20 cellular contexts compared by ENCODE assay signal in genomic region chr13:77384999-77385398, GRCh38. TPM values are rescaled to one million over a fixed set of nuclear protein-coding genes. Genes with fewer than 3 reads are reported as not detected.
DNase-seq lines count a peak whose midpoint lies in the region; ATAC-seq and TF ChIP-seq lines count a peak whose summit lies in the region.
"Had no signal": no experiment of that assay in that cellular context is flagged by ENCODE, and none has a peak within 500 bp of the region (broad histone marks: within the 10 kb centered on the region; RNA-seq: fewer than 3 reads in every experiment).

No MANE protein-coding gene starts in this region.

- 0 out of 4 replicates have a peak, but pooled peaks of 1 of the 2 experiments have one; percentile 15 for TF ChIP-seq EP300 in SK-N-SH (IDR thresholded peaks at IDR 0.05; ENCODE audit: borderline replicate concordance in 1 of 2, low read depth in 1 of 2, low read length in 1 of 2)

- H4K20me1 ChIP-seq in SK-N-SH (ENCODE audit: insufficient read depth) = no peaks in the 10 kb centered on the region
- H4K20me1 ChIP-seq in osteoblast (ENCODE audit: insufficient read depth, low read length) = no peaks in the 10 kb centered on the region
- H4K20me1 ChIP-seq: BLaER1 had no signal

- H3K79me2 ChIP-seq in SK-N-SH (ENCODE audit: insufficient read depth) (no peaks in the 10 kb centered on the region), osteoblast (ENCODE audit: insufficient read depth, low read length) (no peaks in the 10 kb centered on the region)

- TF ChIP-seq RAD21 in SK-N-SH (IDR thresholded peaks at IDR 0.05; ENCODE audit: low read length) = no peak

- no peaks in the 10 kb centered on the region for H3F3A ChIP-seq in SK-N-SH (replicated peaks; ENCODE audit: insufficient read depth)

- H3K4me3 ChIP-seq in SK-N-SH (ENCODE audit: low read depth in 2 of 2, low read length in 1 of 2) (no peak overlapping the region), choroid plexus epithelial cell (ENCODE audit: low read depth, low read length) (no peak overlapping the region), osteoblast (ENCODE audit: insufficient read depth, low read length) (no peak overlapping the region)
- H3K4me3 ChIP-seq in CD4-positive, alpha-beta memory T cell (ENCODE audit: low read length in 2 of 2) = no peak overlapping the region
- H3K4me3 ChIP-seq: BLaER1 had no signal

- CTCF ChIA-PET in SK-N-SH (lab: Yijun Ruan, JAX) = no interaction called here
- CTCF ChIA-PET in CD4-positive, alpha-beta memory T cell (lab: Charles Lee; ENCODE audit: partially characterized antibody) = no interaction called here

- no peak for ATAC-seq in GM21619 (IDR thresholded peaks at IDR 0.05; ENCODE audit: unreplicated experiment)
- no peak for ATAC-seq in HG03196 (IDR thresholded peaks at IDR 0.05; ENCODE audit: unreplicated experiment)
- ATAC-seq in GM21515 (IDR thresholded peaks at IDR 0.05; ENCODE audit: unreplicated experiment) = no peak
- ATAC-seq: CD8-positive, alpha-beta T cell; HepG2; PC-3 had no signal

- no peak overlapping the region for H3K4me2 ChIP-seq in SK-N-SH
- H3K4me2 ChIP-seq in osteoblast (ENCODE audit: insufficient read depth, low read length) = peak overlapping the region; percentile 7
- H3K4me2 ChIP-seq: BLaER1, KMS-11 had no signal

- DNase-seq in EL (peak; percentile 45), SK-N-SH (no peak), choroid plexus epithelial cell (ENCODE audit: low read depth) (peak; percentile 12), osteoblast (ENCODE audit: insufficient read length, low spot score, missing footprints) (no peak)
- no peak for DNase-seq in CD4-positive, alpha-beta memory T cell
- DNase-seq: CD8-positive, alpha-beta T cell; GOT3; NCI-H1417 treated with DMSO at 0.1 percent for 48 hours; NCI-H1930; NCI-H226; NCI-H524; PC-3; RPMI8226; SHP77 treated with DMSO at 0.1 percent for 48 hours had no signal

- H3K27ac Mint-ChIP-seq in CD4-positive, alpha-beta memory T cell = no peak overlapping the region
- H3K27ac Mint-ChIP-seq: CD8-positive, alpha-beta T cell had no signal

- peaks cover 2 to 5% of the 10 kb centered on the region in 2 donors for H3K27me3 Mint-ChIP-seq in CD4-positive, alpha-beta memory T cell

- H3K9me2 ChIP-seq in SK-N-SH = no peaks in the 10 kb centered on the region

- no peaks in the 10 kb centered on the region for H3K9me3 ChIP-seq in SK-N-SH
- no peaks in the 10 kb centered on the region for H3K9me3 ChIP-seq in osteoblast (ENCODE audit: low read depth, low read length)
- no peaks in the 10 kb centered on the region for H3K9me3 ChIP-seq in CD4-positive, alpha-beta memory T cell (ENCODE audit: control insufficient read depth in 1 of 2, low read length in 2 of 2)

- H3K36me3 ChIP-seq in SK-N-SH (replicated peaks in 1 of 2; ENCODE audit: control insufficient read depth in 1 of 2, insufficient read depth in 2 of 2, low read length in 1 of 2) (no peaks in the 10 kb centered on the region), osteoblast (ENCODE audit: insufficient read depth, low read length) (no peaks in the 10 kb centered on the region)
- no peaks in the 10 kb centered on the region for H3K36me3 ChIP-seq in CD4-positive, alpha-beta memory T cell (ENCODE audit: insufficient read depth, low read length)
- H3K36me3 ChIP-seq: BLaER1 had no signal

- H3K9ac ChIP-seq in SK-N-SH = no peak overlapping the region
- H3K9ac ChIP-seq: BLaER1, KMS-11 had no signal

- POLR2A ChIA-PET in SK-N-SH (lab: Yijun Ruan, JAX) = no interaction called here
- POLR2A ChIA-PET in CD4-positive, alpha-beta memory T cell (lab: Charles Lee; ENCODE audit: partially characterized antibody) = no interaction called here

- no peaks in the 10 kb centered on the region for H3K36me3 Mint-ChIP-seq in CD4-positive, alpha-beta memory T cell
- H3K36me3 Mint-ChIP-seq: CD8-positive, alpha-beta T cell had no signal

- TF ChIP-seq CTCF in SK-N-SH (IDR thresholded peaks at IDR 0.05) (no peak), choroid plexus epithelial cell (conservative IDR thresholded peaks at IDR 0.05; ENCODE audit: low read depth, low read length) (no peak), osteoblast (IDR thresholded peaks at IDR 0.05; ENCODE audit: extremely low read depth, low read depth, low read length) (no peak)

- H3K4me1 ChIP-seq in SK-N-SH (ENCODE audit: control insufficient read depth in 1 of 2, insufficient read depth in 2 of 2, low read depth in 1 of 2, low read length in 1 of 2) = no peaks in the 10 kb centered on the region; a peak in 1 of 4 replicates
- H3K4me1 ChIP-seq in osteoblast (ENCODE audit: insufficient read depth, low read length) = peaks cover 44% of the 10 kb centered on the region
- H3K4me1 ChIP-seq in CD4-positive, alpha-beta memory T cell (ENCODE audit: insufficient read depth, low read length) = no peaks in the 10 kb centered on the region

- H3K27me3 ChIP-seq in SK-N-SH (ENCODE audit: insufficient read depth) = no peaks in the 10 kb centered on the region
- H3K27me3 ChIP-seq in osteoblast (ENCODE audit: insufficient read depth, low read length) = no peaks in the 10 kb centered on the region
- H3K27me3 ChIP-seq in CD4-positive, alpha-beta memory T cell (ENCODE audit: insufficient read depth, low read length) = no peaks in the 10 kb centered on the region
- H3K27me3 ChIP-seq: BLaER1 had no signal

- intact Hi-C loops in CD4-positive, alpha-beta memory T cell (cut with micrococcal nuclease) = no loop called here

- H3K4me1 Mint-ChIP-seq in CD4-positive, alpha-beta memory T cell = peaks cover 4 to 8% (median 6%) of the 10 kb centered on the region in 4 donors

- H3K9me3 Mint-ChIP-seq in CD4-positive, alpha-beta memory T cell = peaks cover 0 to 5% (median under 1%) of the 10 kb centered on the region in 8 donors
- H3K9me3 Mint-ChIP-seq: CD8-positive, alpha-beta T cell had no signal

- H3K4me3 Mint-ChIP-seq in CD4-positive, alpha-beta memory T cell = no peak overlapping the region
- H3K4me3 Mint-ChIP-seq: CD8-positive, alpha-beta T cell had no signal

- H3K27ac ChIP-seq in SK-N-SH (ENCODE audit: low read depth in 2 of 2, low read length in 1 of 2) = peak overlapping the region in 1 of 2 experiments; percentile 65; a peak in 1 of 4 replicates
- no peak overlapping the region for H3K27ac ChIP-seq in osteoblast (ENCODE audit: low read depth, low read length)
- H3K27ac ChIP-seq in CD4-positive, alpha-beta memory T cell (ENCODE audit: low read depth, low read length) = no peak overlapping the region
- H3K27ac ChIP-seq: BLaER1, KMS-11 had no signal

- H2AFZ ChIP-seq in SK-N-SH (ENCODE audit: low read depth) (no peak overlapping the region), osteoblast (ENCODE audit: low read length) (no peak overlapping the region)

TF ChIP-seq in SK-N-SH, 30 proteins besides CTCF, POLR2A, EP300 and RAD21:
- no peak for TF ChIP-seq FOXM1 (IDR thresholded peaks at IDR 0.05; ENCODE audit: low read depth)
- TF ChIP-seq TCF12 (IDR thresholded peaks at IDR 0.05) = no peak
- TF ChIP-seq PBX3 (IDR thresholded peaks at IDR 0.05) = peak; percentile 17; the same call in 1 of the 2 replicates
- no peak for TF ChIP-seq TEAD4 (IDR thresholded peaks at IDR 0.05; ENCODE audit: borderline replicate concordance, insufficient read depth)
- TF ChIP-seq RFX5 (IDR thresholded peaks at IDR 0.05; ENCODE audit: low read length) = no peak
- no peak for TF ChIP-seq ZBTB33 (IDR thresholded peaks at IDR 0.05; ENCODE audit: borderline replicate concordance, low read depth)
- TF ChIP-seq TAF1 (IDR thresholded peaks at IDR 0.05; ENCODE audit: borderline replicate concordance, low read depth, low read length) = no peak

RNA-seq across cellular contexts. Expression of gene MYCBP2, which starts 58.1 kb away (rescaled TPM):
- polyA plus RNA-seq in SK-N-SH (2012; rRNA removed) = 18.5 and 19.7 TPM in 2 replicates
- 20.7 and 22.2 TPM in 2 replicates for polyA plus RNA-seq in SK-N-SH (2012; cell fraction: cytosol; rRNA removed)
- polyA plus RNA-seq in SK-N-SH (2012; cell fraction: nucleus; rRNA removed) = 16.2 and 33.2 TPM in 2 replicates
- 140 and 155 TPM in 2 replicates for total RNA-seq in osteoblast
- total RNA-seq in CD4-positive, alpha-beta memory T cell = 100 to 1,000 TPM; 189 to 197 TPM
- polyA plus RNA-seq in CD4-positive, alpha-beta memory T cell = 10 to 100 TPM; 13.3 to 48.3 TPM

Comparison
In these comparisons a context has a peak if more than half of its experiments do, and no peak if none do; other contexts are left out.
1. DNase-seq: peak in EL (single experiment) and choroid plexus epithelial cell (single experiment); none in SK-N-SH (single experiment), osteoblast (single experiment) and CD4-positive, alpha-beta memory T cell (0 of 5).